In genomic region chr11:117099681-117100080, GRCh38 we compare ENCODE assay signal across 9 cellular contexts. TPM values are rescaled to one million over a fixed set of nuclear protein-coding genes. Genes with fewer than 3 reads are reported as not detected.
A peak's percentile ranks its signal among the peaks of the same experiment; 100 is the strongest.
DNase-seq lines count a peak whose midpoint lies in the region; ATAC-seq and TF ChIP-seq lines count a peak whose summit lies in the region.
"Had no signal": no experiment of that assay in that cellular context is flagged by ENCODE, and none has a peak within 500 bp of the region (broad histone marks: within the 10 kb centered on the region; RNA-seq: fewer than 3 reads in every experiment).

No MANE protein-coding gene starts in this region.

- H3K79me2 ChIP-seq in parathyroid adenoma = peaks cover 6% of the 10 kb centered on the region

- TF ChIP-seq POLR2A in esophagus squamous epithelium (IDR thresholded peaks at IDR 0.05) = no peak

- H3K27me3 ChIP-seq in BLaER1 treated with 17β-estradiol and CSF1 and Interleukin-3, amounts not matched to agents 10 nM and 100 nM = no peaks in the 10 kb centered on the region
- H3K27me3 ChIP-seq in Panc1 (ENCODE audit: control insufficient read depth, insufficient read depth, low read length) = no peaks in the 10 kb centered on the region
- H3K27me3 ChIP-seq in esophagus squamous epithelium = no peaks in the 10 kb centered on the region
- no peaks in the 10 kb centered on the region for H3K27me3 ChIP-seq in parathyroid adenoma (ENCODE audit: control insufficient read depth, insufficient read depth, low read length)
- H3K27me3 ChIP-seq in WERI-Rb-1 (ENCODE audit: insufficient read depth, low read depth, severe bottlenecking) = no peaks in the 10 kb centered on the region

- peaks cover 14 to 33% (median 25%) of the 10 kb centered on the region in 11 experiments; a peak in 21 of 22 replicates for H4K20me1 ChIP-seq in BLaER1 treated with 17β-estradiol and CSF1 and Interleukin-3, amounts not matched to agents 10 nM and 100 nM

- peak overlapping the region; percentile 90 for H2AFZ ChIP-seq in parathyroid adenoma

- H3K36me3 ChIP-seq in BLaER1 treated with 17β-estradiol and CSF1 and Interleukin-3, amounts not matched to agents 10 nM and 100 nM = no peaks in the 10 kb centered on the region
- no peaks in the 10 kb centered on the region for H3K36me3 ChIP-seq in Panc1 (ENCODE audit: control insufficient read depth, insufficient read depth, low read length)
- no peaks in the 10 kb centered on the region for H3K36me3 ChIP-seq in esophagus squamous epithelium
- H3K36me3 ChIP-seq in parathyroid adenoma (ENCODE audit: control insufficient read depth, insufficient read depth, low read length) = no peaks in the 10 kb centered on the region
- H3K36me3 ChIP-seq in WERI-Rb-1 = no peaks in the 10 kb centered on the region

- in situ Hi-C loops in Panc1 (cut with HindIII; ENCODE audit: low pct_unique_long_range_greater_than_20kb, low sequenced_read_pairs) = no loop called here

- H3K4me3 ChIP-seq in BLaER1 treated with 17β-estradiol and CSF1 and Interleukin-3, amounts not matched to agents 10 nM and 100 nM = peak overlapping the region in 3 of 10 experiments; percentile 91 to 93 (median 92); a peak in 2 of 20 replicates
- H3K4me3 ChIP-seq in Panc1 (ENCODE audit: low read depth in 2 of 2, low read length in 2 of 2) (no peak overlapping the region), esophagus squamous epithelium (no peak overlapping the region), parathyroid adenoma (ENCODE audit: low read depth, low read length) (no peak overlapping the region), WERI-Rb-1 (ENCODE audit: low read depth, low read length) (no peak overlapping the region)

- no peak for DNase-seq in Panc1 (ENCODE audit: low read depth, low spot score)
- no peak for DNase-seq in esophagus squamous epithelium (lab: John Stamatoyannopoulos, UW)
- no peak for DNase-seq in WERI-Rb-1
- DNase-seq: KBM-7 had no signal

- H3K4me1 ChIP-seq in BLaER1 treated with 17β-estradiol and CSF1 and Interleukin-3, amounts not matched to agents 10 nM and 100 nM = peaks cover 29 to 48% (median 43%) of the 10 kb centered on the region in 10 experiments
- H3K4me1 ChIP-seq in Panc1 (ENCODE audit: control insufficient read depth, insufficient read depth, low read length) (peaks cover 31% of the 10 kb centered on the region), esophagus squamous epithelium (peaks cover 4 to 44% (median 23%) of the 10 kb centered on the region in 3 donors), parathyroid adenoma (peaks cover 5% of the 10 kb centered on the region)

- WGBS in esophagus squamous epithelium, 2 donors = 79 to 80% methylated on average over 1 to 2 of the region's 2 CpGs

- BruUV-seq in Panc1 (replicated peaks; lab: Mats Ljungman, UMichigan) = no TSS peak

- intact Hi-C loops in Panc1 (cut with micrococcal nuclease; ENCODE audit: unreplicated experiment) (no loop called here), esophagus squamous epithelium (cut with DNase I) (no loop called here)

- TF ChIP-seq CTCF in Panc1 (IDR thresholded peaks at IDR 0.05) (no peak), esophagus squamous epithelium (IDR thresholded peaks at IDR 0.05) (no peak), parathyroid adenoma (IDR thresholded peaks at IDR 0.05) (no peak), WERI-Rb-1 (IDR thresholded peaks at IDR 0.05; ENCODE audit: low read depth, low read length) (no peak)

- ATAC-seq in Panc1 = no peak
- ATAC-seq in HG02970 (IDR thresholded peaks at IDR 0.05; ENCODE audit: low FRiP score, unreplicated experiment) = no peak
- no peak for ATAC-seq in HG02588 (IDR thresholded peaks at IDR 0.05; ENCODE audit: unreplicated experiment)
- ATAC-seq in HG02642 (IDR thresholded peaks at IDR 0.05; ENCODE audit: poor library complexity, unreplicated experiment) = no peak

- POLR2A ChIA-PET in Panc1 (lab: Charles Lee) = interaction anchor here (0.6 to 0.7 kb wide), 2 partner anchors 26 to 264 kb away, joined by 3 read pairs; no protein-coding TSS in a partner anchor

- H3K9ac ChIP-seq in BLaER1 treated with 17β-estradiol and CSF1 and Interleukin-3, amounts not matched to agents 10 nM and 100 nM = peak overlapping the region in 5 of 11 experiments; percentile 95 to 100 (median 96); a peak in 4 of 22 replicates
- H3K9ac ChIP-seq in parathyroid adenoma = no peak overlapping the region

- H3K27ac ChIP-seq in BLaER1 treated with 17β-estradiol and CSF1 and Interleukin-3, amounts not matched to agents 10 nM and 100 nM = peak overlapping the region in 10 of 11 experiments; percentile 88 to 99 (median 95); a peak in 16 of 22 replicates
- peak overlapping the region; percentile 97; the same call in 1 of the 2 replicates for H3K27ac ChIP-seq in Panc1 (ENCODE audit: low read length)
- peak overlapping the region; percentile 93 to 99 (median 98) for H3K27ac ChIP-seq in esophagus squamous epithelium
- peak overlapping the region; percentile 98 for H3K27ac ChIP-seq in parathyroid adenoma
- H3K27ac ChIP-seq in WERI-Rb-1 = no peak overlapping the region

- CTCF ChIA-PET in Panc1 (lab: Charles Lee) = interaction anchor here (0.6 to 0.7 kb wide), 3 partner anchors 144 to 308 kb away, joined by 3 to 12 read pairs (median 3); partner anchors contain the start of gene APOA5

- no peaks in the 10 kb centered on the region for H3K9me3 ChIP-seq in BLaER1 treated with 17β-estradiol and CSF1 and Interleukin-3, amounts not matched to agents 10 nM and 100 nM (replicated peaks in 1 of 11)
- H3K9me3 ChIP-seq in Panc1 (ENCODE audit: control insufficient read depth, insufficient read depth, low read depth, low read length) = no peaks in the 10 kb centered on the region
- H3K9me3 ChIP-seq in esophagus squamous epithelium = no peaks in the 10 kb centered on the region
- H3K9me3 ChIP-seq in parathyroid adenoma (ENCODE audit: control insufficient read depth, low read length) = no peaks in the 10 kb centered on the region
- no peaks in the 10 kb centered on the region for H3K9me3 ChIP-seq in WERI-Rb-1 (ENCODE audit: severe bottlenecking)

- peak overlapping the region; percentile 77 to 93 (median 86) for H3K4me2 ChIP-seq in BLaER1 treated with 17β-estradiol and CSF1 and Interleukin-3, amounts not matched to agents 10 nM and 100 nM
- no peak overlapping the region for H3K4me2 ChIP-seq in parathyroid adenoma (ENCODE audit: low read length)

RNA-seq across cellular contexts. Expression of gene SIK3, which starts 1.5 kb away (rescaled TPM):
- total RNA-seq in Panc1 (2021; ENCODE audit: unreplicated experiment) (39.7 TPM), esophagus squamous epithelium (10 to 100 TPM; 16.2 to 35.1 (median 20.3) TPM)
- 24.4 TPM for polyA plus RNA-seq in Panc1 (2012; ENCODE audit: insufficient read length)

RNA-seq across cellular contexts. Expression of gene PAFAH1B2, which starts 44.4 kb away (rescaled TPM):
- total RNA-seq in Panc1 (2021; ENCODE audit: unreplicated experiment) = 179 TPM
- polyA plus RNA-seq in Panc1 (2012; ENCODE audit: insufficient read length) = 118 TPM
- total RNA-seq in esophagus squamous epithelium = 10 to 100 TPM; 33.2 to 64.0 (median 48.5) TPM
